In the genomic region with DNA sequence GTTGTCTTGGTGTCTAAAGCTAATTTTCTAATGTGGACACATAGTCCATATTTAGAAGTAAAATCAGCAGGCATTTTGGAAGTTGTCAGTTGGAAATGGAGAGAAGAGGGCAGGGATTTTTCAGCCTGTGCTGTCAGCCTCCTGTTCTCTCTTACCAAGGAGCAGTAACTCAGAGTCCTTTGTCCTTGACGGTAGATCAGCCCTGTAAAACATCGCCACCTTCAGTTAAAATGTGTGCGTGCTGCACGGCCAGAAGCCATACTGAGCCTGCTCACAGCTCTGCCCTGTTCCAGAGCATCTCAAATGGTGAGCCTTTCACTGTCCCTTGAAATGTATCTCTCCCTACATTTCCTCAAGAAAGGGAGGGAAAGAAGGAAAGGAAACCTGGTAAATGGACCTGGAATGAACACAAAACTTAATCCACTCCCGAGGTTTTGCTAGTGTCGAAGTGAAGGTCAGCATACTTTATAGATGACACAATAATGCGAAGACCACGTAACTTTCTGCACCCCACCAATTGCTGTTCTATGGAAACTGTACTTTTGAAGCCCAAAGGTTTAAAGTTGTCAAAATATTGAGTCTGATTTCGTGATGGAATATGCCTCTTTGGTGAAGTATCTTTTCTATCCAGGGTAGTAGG, we compare ENCODE assay signal across 8 cellular contexts.
A peak's percentile ranks its signal among the peaks of the same experiment; 100 is the strongest.
DNase-seq lines count a peak whose midpoint lies in the region; ATAC-seq and TF ChIP-seq lines count a peak whose summit lies in the region.

No MANE protein-coding gene starts in this region.

- no peaks in the 10 kb centered on the region for H3K79me2 ChIP-seq in H9 (ENCODE audit: insufficient read depth, low read length)

- H3K4me1 Mint-ChIP-seq in activated naive CD4-positive, alpha-beta T cell treated with anti-CD3 and anti-CD28 coated beads for 36 hours (ENCODE audit: low read depth), result no peaks in the 10 kb centered on the region
- H3K4me1 Mint-ChIP-seq in activated naive CD4-positive, alpha-beta T cell treated with anti-CD3 and anti-CD28 coated beads, Interleukin-2, amount 10 ng/mL, durations not matched to agents 7 days and 5 days, result no peaks in the 10 kb centered on the region
- peaks cover 15 to 24% of the 10 kb centered on the region in 2 experiments for H3K4me1 Mint-ChIP-seq in H9

- no peak overlapping the region for H3K18ac ChIP-seq in H9 (ENCODE audit: insufficient read length, low read depth, low read length)

- no peak overlapping the region for H3K14ac ChIP-seq in H9 (ENCODE audit: insufficient read depth, low read length)

- peak; percentile 83 for TF ChIP-seq CTCF in H9 (conservative IDR thresholded peaks at IDR 0.05)
- TF ChIP-seq CTCF in Peyer's patch (IDR thresholded peaks at IDR 0.05), result peak in 4 of 6 experiments; percentile 33 to 60 (median 57)

- TF ChIP-seq POLR2A in Peyer's patch (IDR thresholded peaks at IDR 0.05), result no peak

- H2BK15ac ChIP-seq in H9 (ENCODE audit: low read depth, low read length), result no peak overlapping the region

- H3K9me3 ChIP-seq in H9 (ENCODE audit: control insufficient read depth, low read depth, low read length), result no peaks in the 10 kb centered on the region
- H3K9me3 ChIP-seq in Peyer's patch, result no peaks in the 10 kb centered on the region

- no peak overlapping the region for H4K91ac ChIP-seq in H9 (ENCODE audit: insufficient read length, low read depth, low read length)

- H4K8ac ChIP-seq in H9 (replicated peaks; ENCODE audit: insufficient read length, low read depth, low read length), result no peak overlapping the region

- in situ Hi-C loops in KBM-7 (cut with MboI; ENCODE audit: low pct_unique_long_range_greater_than_20kb, low sequenced_read_pairs), result no loop called here

- H3K4me1 ChIP-seq in H9 (ENCODE audit: insufficient read depth, low read length) (no peaks in the 10 kb centered on the region), Peyer's patch (no peaks in the 10 kb centered on the region)

- H3K9ac ChIP-seq in H9 (ENCODE audit: extremely low read depth, insufficient read length, low read length), result no peak overlapping the region

- H3K23me2 ChIP-seq in H9 (ENCODE audit: insufficient read length, low read depth, low read length, poor library complexity, severe bottlenecking), result no peaks in the 10 kb centered on the region

- no peak overlapping the region for H2BK12ac ChIP-seq in H9 (ENCODE audit: insufficient read length, low read depth, low read length)

- no peaks in the 10 kb centered on the region for H3K36me3 Mint-ChIP-seq in activated naive CD4-positive, alpha-beta T cell treated with anti-CD3 and anti-CD28 coated beads for 36 hours (ENCODE audit: low read depth)
- no peaks in the 10 kb centered on the region for H3K36me3 Mint-ChIP-seq in activated naive CD4-positive, alpha-beta T cell treated with anti-CD3 and anti-CD28 coated beads, Interleukin-2, amount 10 ng/mL, durations not matched to agents 7 days and 5 days
- H3K36me3 Mint-ChIP-seq in H9 (ENCODE audit: insufficient read depth in 1 of 3, low read depth in 3 of 3), result no peaks in the 10 kb centered on the region

- H3K27me3 Mint-ChIP-seq in activated naive CD4-positive, alpha-beta T cell treated with anti-CD3 and anti-CD28 coated beads for 36 hours (ENCODE audit: low read depth), result no peaks in the 10 kb centered on the region
- H3K27me3 Mint-ChIP-seq in activated naive CD4-positive, alpha-beta T cell treated with anti-CD3 and anti-CD28 coated beads, Interleukin-2, amount 10 ng/mL, durations not matched to agents 7 days and 5 days, result peaks cover 3% of the 10 kb centered on the region
- no peaks in the 10 kb centered on the region for H3K27me3 Mint-ChIP-seq in H9 (ENCODE audit: low read depth)

- H3K79me1 ChIP-seq in H9 (ENCODE audit: insufficient read depth, low read depth, low read length, poor library complexity, severe bottlenecking), result no peaks in the 10 kb centered on the region

- no peak overlapping the region for H2BK20ac ChIP-seq in H9 (ENCODE audit: low read depth, low read length, poor library complexity, severe bottlenecking)

- no peak overlapping the region for H3K27ac Mint-ChIP-seq in activated naive CD4-positive, alpha-beta T cell treated with anti-CD3 and anti-CD28 coated beads for 36 hours
- no peak overlapping the region for H3K27ac Mint-ChIP-seq in activated naive CD4-positive, alpha-beta T cell treated with anti-CD3 and anti-CD28 coated beads, Interleukin-2, amount 10 ng/mL, durations not matched to agents 7 days and 5 days
- no peak overlapping the region for H3K27ac Mint-ChIP-seq in H9

- no peak overlapping the region for H2BK120ac ChIP-seq in H9 (ENCODE audit: low read depth, low read length, poor library complexity, severe bottlenecking)

- H3K4me3 ChIP-seq in Peyer's patch, result no peak overlapping the region

- no peak overlapping the region for H2AFZ ChIP-seq in H9 (ENCODE audit: low read length)

- no peak overlapping the region for H3K56ac ChIP-seq in H9 (ENCODE audit: insufficient read length, low read depth, low read length)

- H3K9me3 Mint-ChIP-seq in activated naive CD4-positive, alpha-beta T cell treated with anti-CD3 and anti-CD28 coated beads for 36 hours, result no peaks in the 10 kb centered on the region
- H3K9me3 Mint-ChIP-seq in activated naive CD4-positive, alpha-beta T cell treated with anti-CD3 and anti-CD28 coated beads, Interleukin-2, amount 10 ng/mL, durations not matched to agents 7 days and 5 days, result no peaks in the 10 kb centered on the region
- no peaks in the 10 kb centered on the region for H3K9me3 Mint-ChIP-seq in H9

- DNase-seq in activated naive CD4-positive, alpha-beta T cell treated with anti-CD3 and anti-CD28 coated beads for 36 hours, result peak; percentile 26
- no peak for DNase-seq in activated naive CD4-positive, alpha-beta T cell treated with anti-CD3 and anti-CD28 coated beads, Interleukin-2, amount 10 ng/mL, durations not matched to agents 7 days and 5 days
- DNase-seq in H9, result peak; percentile 77
- peak; percentile 35 for DNase-seq in KBM-7
- DNase-seq in Peyer's patch, result peak in 2 of 3 donors; percentile 50 to 68
- peak; percentile 64 for DNase-seq in mucosa of gallbladder (ENCODE audit: low spot score)
- no peak for DNase-seq in stimulated activated CD4-positive, alpha-beta T cell treated with anti-CD3 and anti-CD28 coated beads, Interleukin-2, amount 100 ng/mL, for 48 hours

- intact Hi-C loops in activated naive CD4-positive, alpha-beta T cell treated with anti-CD3 and anti-CD28 coated beads for 36 hours (cut with micrococcal nuclease), result loop anchor here (1.0 kb wide), 1 partner anchor 222 kb away; no protein-coding TSS in a partner anchor

- no peak overlapping the region for H3T11ph ChIP-seq in H9 (ENCODE audit: low read length)

- no CpG with 5 or more reads among the region's 9 CpGs for WGBS in H9 (ENCODE audit: extremely low coverage, insufficient read length, low lambda C conversion rate)

- ATAC-seq in esophagus mucosa, result peak; percentile 90

- H2AK5ac ChIP-seq in H9 (ENCODE audit: insufficient read length, low read length), result no peak overlapping the region

- H3K36me3 ChIP-seq in Peyer's patch, result no peaks in the 10 kb centered on the region

- no peaks in the 10 kb centered on the region for H4K20me1 ChIP-seq in H9 (ENCODE audit: control insufficient read depth, insufficient read depth, insufficient read length)

- H3K4me2 ChIP-seq in H9 (ENCODE audit: insufficient read depth, insufficient read length, low read length), result no peak overlapping the region

- H3K4ac ChIP-seq in H9 (ENCODE audit: low read depth, low read length), result no peak overlapping the region

- no peak overlapping the region for H2BK5ac ChIP-seq in H9 (ENCODE audit: insufficient read length, low read length)

- H4K5ac ChIP-seq in H9 (ENCODE audit: insufficient read length, low read depth, low read length), result no peak overlapping the region

- H3K27ac ChIP-seq in H9 (ENCODE audit: insufficient read length, low read depth, low read length) (no peak overlapping the region), Peyer's patch (no peak overlapping the region)

- H3K23ac ChIP-seq in H9 (ENCODE audit: insufficient read length, low read depth, low read length), result no peak overlapping the region

- H3K27me3 ChIP-seq in H9 (ENCODE audit: insufficient read depth, low read length) (no peaks in the 10 kb centered on the region), Peyer's patch (no peaks in the 10 kb centered on the region)

- CTCF ChIA-PET in activated naive CD4-positive, alpha-beta T cell treated with anti-CD3 and anti-CD28 coated beads for 36 hours (lab: Charles Lee), result no interaction called here
- CTCF ChIA-PET in activated naive CD4-positive, alpha-beta T cell treated with anti-CD3 and anti-CD28 coated beads, Interleukin-2, amount 10 ng/mL, durations not matched to agents 7 days and 5 days (lab: Charles Lee), result no interaction called here

- no peak overlapping the region for H3K4me3 Mint-ChIP-seq in activated naive CD4-positive, alpha-beta T cell treated with anti-CD3 and anti-CD28 coated beads for 36 hours
- no peak overlapping the region for H3K4me3 Mint-ChIP-seq in activated naive CD4-positive, alpha-beta T cell treated with anti-CD3 and anti-CD28 coated beads, Interleukin-2, amount 10 ng/mL, durations not matched to agents 7 days and 5 days
- no peak overlapping the region for H3K4me3 Mint-ChIP-seq in H9

Comparison
In these comparisons a context has a peak if more than half of its experiments do, and no peak if none do; other contexts are left out.
1. DNase-seq: peak in activated naive CD4-positive, alpha-beta T cell treated with anti-CD3 and anti-CD28 coated beads for 36 hours (single experiment), H9 (single experiment), KBM-7 (single experiment), Peyer's patch (2 of 3) and mucosa of gallbladder (single experiment); none in activated naive CD4-positive, alpha-beta T cell treated with anti-CD3 and anti-CD28 coated beads, Interleukin-2, amount 10 ng/mL, durations not matched to agents 7 days and 5 days (single experiment) and stimulated activated CD4-positive, alpha-beta T cell treated with anti-CD3 and anti-CD28 coated beads, Interleukin-2, amount 100 ng/mL, for 48 hours (0 of 2).